Comparison of ENCODE assay signal across 1 cellular context in the genomic region with DNA sequence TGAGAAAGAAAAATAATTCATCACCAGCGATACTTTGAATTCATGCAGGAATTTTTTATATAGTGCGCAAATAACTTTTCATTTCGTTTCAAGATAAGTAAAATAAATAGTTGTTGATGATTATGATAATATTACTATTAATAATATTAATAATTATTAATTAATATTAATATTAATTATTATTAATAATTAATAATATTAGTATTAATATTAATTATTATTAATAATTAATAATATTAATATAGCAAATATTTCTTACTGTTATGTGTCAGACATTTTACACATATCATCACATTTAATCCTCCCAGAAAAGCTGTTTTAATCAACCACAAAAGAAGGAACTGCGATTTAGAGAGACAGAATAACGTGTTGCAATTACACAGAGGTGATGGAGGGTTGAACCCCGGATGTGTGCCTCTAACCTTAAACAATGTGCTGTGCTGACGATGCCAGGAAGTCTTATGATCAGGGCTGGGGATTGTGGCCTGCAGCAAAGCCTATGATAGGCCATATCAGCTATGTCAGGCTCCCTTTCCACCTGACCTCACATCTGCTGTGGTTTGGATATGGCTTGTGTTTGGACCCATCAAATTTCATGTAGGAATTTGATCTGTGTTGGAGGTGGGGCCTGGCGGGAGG.
TF ChIP-seq lines count a peak whose summit lies in the region.

No MANE protein-coding gene starts in this region.

TF ChIP-seq in SK-N-SH, 30 proteins besides CTCF, POLR2A, EP300 and RAD21 (continued from another document):
- TF ChIP-seq, protein P1, sequence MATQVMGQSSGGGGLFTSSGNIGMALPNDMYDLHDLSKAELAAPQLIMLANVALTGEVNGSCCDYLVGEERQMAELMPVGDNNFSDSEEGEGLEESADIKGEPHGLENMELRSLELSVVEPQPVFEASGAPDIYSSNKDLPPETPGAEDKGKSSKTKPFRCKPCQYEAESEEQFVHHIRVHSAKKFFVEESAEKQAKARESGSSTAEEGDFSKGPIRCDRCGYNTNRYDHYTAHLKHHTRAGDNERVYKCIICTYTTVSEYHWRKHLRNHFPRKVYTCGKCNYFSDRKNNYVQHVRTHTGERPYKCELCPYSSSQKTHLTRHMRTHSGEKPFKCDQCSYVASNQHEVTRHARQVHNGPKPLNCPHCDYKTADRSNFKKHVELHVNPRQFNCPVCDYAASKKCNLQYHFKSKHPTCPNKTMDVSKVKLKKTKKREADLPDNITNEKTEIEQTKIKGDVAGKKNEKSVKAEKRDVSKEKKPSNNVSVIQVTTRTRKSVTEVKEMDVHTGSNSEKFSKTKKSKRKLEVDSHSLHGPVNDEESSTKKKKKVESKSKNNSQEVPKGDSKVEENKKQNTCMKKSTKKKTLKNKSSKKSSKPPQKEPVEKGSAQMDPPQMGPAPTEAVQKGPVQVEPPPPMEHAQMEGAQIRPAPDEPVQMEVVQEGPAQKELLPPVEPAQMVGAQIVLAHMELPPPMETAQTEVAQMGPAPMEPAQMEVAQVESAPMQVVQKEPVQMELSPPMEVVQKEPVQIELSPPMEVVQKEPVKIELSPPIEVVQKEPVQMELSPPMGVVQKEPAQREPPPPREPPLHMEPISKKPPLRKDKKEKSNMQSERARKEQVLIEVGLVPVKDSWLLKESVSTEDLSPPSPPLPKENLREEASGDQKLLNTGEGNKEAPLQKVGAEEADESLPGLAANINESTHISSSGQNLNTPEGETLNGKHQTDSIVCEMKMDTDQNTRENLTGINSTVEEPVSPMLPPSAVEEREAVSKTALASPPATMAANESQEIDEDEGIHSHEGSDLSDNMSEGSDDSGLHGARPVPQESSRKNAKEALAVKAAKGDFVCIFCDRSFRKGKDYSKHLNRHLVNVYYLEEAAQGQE (IDR thresholded peaks at IDR 0.05; ENCODE audit: low read depth, low read length): no peak
- no peak for TF ChIP-seq NFIC (IDR thresholded peaks at IDR 0.05; ENCODE audit: borderline replicate concordance)
- TF ChIP-seq FOSL2 (IDR thresholded peaks at IDR 0.05; ENCODE audit: borderline replicate concordance, low read depth): no peak
- no peak for TF ChIP-seq RXRA (IDR thresholded peaks at IDR 0.05; ENCODE audit: borderline replicate concordance, low read depth)
- no peak for TF ChIP-seq EZH2phosphoT487 (IDR thresholded peaks at IDR 0.05; ENCODE audit: borderline replicate concordance, low read depth)
